Comparison of ENCODE assay signal across 8 cellular contexts in genomic region chr4:87649980-87650379, GRCh38. TPM values are rescaled to one million over a fixed set of nuclear protein-coding genes. Genes with fewer than 3 reads are reported as not detected.
"Had no signal": no experiment of that assay in that cellular context is flagged by ENCODE, and none has a peak within 500 bp of the region (broad histone marks: within the 10 kb centered on the region; RNA-seq: fewer than 3 reads in every experiment).

DMP1 (plus strand) TSS chr4:87650280; CDS start chr4:87656493, 6,213 bp downstream.

- FAIRE-seq: HTR-8/SVneo, K562 had no signal

- H3K4me3 Mint-ChIP-seq: GM23338 had no signal

- H3K9me3 ChIP-seq: HAP-1 had no signal

- H3K27ac Mint-ChIP-seq: GM23338 had no signal

- H3K36me3 ChIP-seq: HAP-1 had no signal

- ATAC-seq: GM23338, K562 had no signal

- DNase-seq: H7, IMR-90 had no signal

- H2AFZ ChIP-seq: GM23338 had no signal

- H3K9me3 Mint-ChIP-seq: GM23338 had no signal

- H3K4me3 ChIP-seq: GM23338, HAP-1, K562 had no signal

- H3K4me1 ChIP-seq: HAP-1 had no signal

- H3K4me2 ChIP-seq: GM23338 had no signal

RNA-seq across cellular contexts. Expression of gene DMP1, which starts in this region (rescaled TPM):
- total RNA-seq: GM23338, H4, H7, HT-29, IMR-90, K562 had no signal
- polyA plus RNA-seq: IMR-90, K562 had no signal
